ENCODE assay signal across 26 cellular contexts in the genomic region with DNA sequence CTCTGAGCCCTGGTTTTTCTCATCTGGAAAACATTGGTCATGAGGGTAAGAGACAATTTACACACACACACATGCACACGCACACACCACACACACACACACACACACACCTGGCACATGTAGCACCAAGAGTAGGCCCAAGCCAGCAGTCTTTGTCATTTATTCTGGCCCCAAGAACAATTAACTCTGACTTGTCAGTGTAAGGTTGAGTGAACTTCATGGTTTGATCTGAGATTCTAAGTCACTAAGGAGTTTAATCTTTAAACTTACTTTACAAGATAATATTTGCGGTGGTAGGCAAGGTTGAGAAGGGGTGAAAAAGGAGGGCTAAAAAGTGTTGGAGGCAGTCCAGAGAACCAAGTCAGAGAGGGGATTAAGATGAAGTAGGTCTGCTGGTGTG. TPM values are rescaled to one million over a fixed set of nuclear protein-coding genes. Genes with fewer than 3 reads are reported as not detected.
DNase-seq lines count a peak whose midpoint lies in the region; ATAC-seq, FAIRE-seq and TF ChIP-seq lines count a peak whose summit lies in the region.
"Had no signal": no experiment of that assay in that cellular context is flagged by ENCODE, and none has a peak within 500 bp of the region (broad histone marks: within the 10 kb centered on the region; RNA-seq: fewer than 3 reads in every experiment).

No MANE protein-coding gene starts in this region.

- no peak overlapping the region for H3K4me3 ChIP-seq in Loucy (ENCODE audit: low read length, poor library complexity, severe bottlenecking)
- H3K4me3 ChIP-seq in kidney (ENCODE audit: low read length in 2 of 2) = no peak overlapping the region
- no peak overlapping the region for H3K4me3 ChIP-seq in retinal pigment epithelial cell (ENCODE audit: low read length)
- H3K4me3 ChIP-seq: A549; BLaER1 treated with 17β-estradiol and CSF1 and Interleukin-3, amounts not matched to agents 10 nM and 100 nM; MG63 had no signal

- H3K9me2 ChIP-seq in Loucy (replicated peaks; ENCODE audit: low read depth, low read length) = no peaks in the 10 kb centered on the region
- H3K9me2 ChIP-seq: SK-N-SH had no signal

- H3K36me3 ChIP-seq in Loucy (ENCODE audit: insufficient read depth, low read length) = no peaks in the 10 kb centered on the region
- H3K36me3 ChIP-seq in kidney (ENCODE audit: control insufficient read depth in 1 of 2, insufficient read depth in 2 of 2, low read length in 2 of 2) = no peaks in the 10 kb centered on the region
- H3K36me3 ChIP-seq: BLaER1 treated with 17β-estradiol and CSF1 and Interleukin-3, amounts not matched to agents 10 nM and 100 nM; MG63 had no signal

- no peaks in the 10 kb centered on the region for H3K27me3 ChIP-seq in Loucy (ENCODE audit: insufficient read depth, low read length, poor library complexity, severe bottlenecking)
- H3K27me3 ChIP-seq: BLaER1 treated with 17β-estradiol and CSF1 and Interleukin-3, amounts not matched to agents 10 nM and 100 nM; MG63 had no signal

- H3K9me3 ChIP-seq in Loucy (ENCODE audit: insufficient read depth, low read depth, low read length) = 0 out of 2 replicates have a peak, but pooled peaks cover 5% of the 10 kb centered on the region
- H3K9me3 ChIP-seq in kidney (ENCODE audit: control insufficient read depth in 1 of 2, low read length in 2 of 2) = no peaks in the 10 kb centered on the region
- H3K9me3 ChIP-seq: MG63 had no signal

- peak overlapping the region; percentile 20 to 30 for H3K27ac ChIP-seq in kidney (ENCODE audit: low read depth in 2 of 2, low read length in 2 of 2)
- H3K27ac ChIP-seq: BLaER1 treated with 17β-estradiol and CSF1 and Interleukin-3, amounts not matched to agents 10 nM and 100 nM had no signal

- H3K9ac ChIP-seq in Loucy (ENCODE audit: low read depth, low read length, poor library complexity, severe bottlenecking) = no peak overlapping the region
- no peak overlapping the region for H3K9ac ChIP-seq in kidney (ENCODE audit: low read length in 2 of 2)
- H3K9ac ChIP-seq: BLaER1 treated with 17β-estradiol and CSF1 and Interleukin-3, amounts not matched to agents 10 nM and 100 nM; SK-N-SH had no signal

- H3K4me2 ChIP-seq in Loucy (ENCODE audit: low read depth, low read length, poor library complexity, severe bottlenecking) = no peak overlapping the region
- H3K4me2 ChIP-seq: SK-N-SH had no signal

- ATAC-seq in GM21381 (IDR thresholded peaks at IDR 0.05; ENCODE audit: unreplicated experiment) = no peak
- ATAC-seq: CD8-positive, alpha-beta T cell had no signal

- TF ChIP-seq CTCF in Loucy (conservative IDR thresholded peaks at IDR 0.05; ENCODE audit: low read length) = no peak
- TF ChIP-seq CTCF in kidney (IDR thresholded peaks at IDR 0.05; ENCODE audit: borderline replicate concordance, extremely low read depth, insufficient read depth) = no peak
- TF ChIP-seq CTCF in retinal pigment epithelial cell (conservative IDR thresholded peaks at IDR 0.05; ENCODE audit: low read depth, low read length) = no peak

- peak overlapping the region; percentile 8; the same call in 1 of the 2 replicates for H2AFZ ChIP-seq in Loucy (ENCODE audit: low read length)

- in situ Hi-C loops in Caki2 (cut with HindIII; ENCODE audit: low pct_unique_long_range_greater_than_20kb, low sequenced_read_pairs) = no loop called here

- H3F3A ChIP-seq in Loucy (ENCODE audit: low read depth) = no peaks in the 10 kb centered on the region

- intact Hi-C loops in kidney (cut with DNase I) = no loop called here

- no peaks in the 10 kb centered on the region for H4K20me1 ChIP-seq in Loucy (ENCODE audit: insufficient read depth, low read length, poor library complexity, severe bottlenecking)
- H4K20me1 ChIP-seq: BLaER1 treated with 17β-estradiol and CSF1 and Interleukin-3, amounts not matched to agents 10 nM and 100 nM had no signal

- peak; percentile 81 for DNase-seq in Caki2 (ENCODE audit: low read depth)
- no peak for DNase-seq in kidney
- peak; percentile 81 for DNase-seq in retinal pigment epithelial cell (ENCODE audit: low read depth)
- DNase-seq in HK-2 (ENCODE audit: unreplicated experiment) = no peak
- DNase-seq in RKO (ENCODE audit: low spot score) = no peak
- DNase-seq: CD8-positive, alpha-beta T cell; HFFc6; Karpas-422; MG63; NCI-H1092; NCI-H1436 treated with DMSO at 0.1 percent for 48 hours; NCI-H2029 treated with DMSO at 0.1 percent for 48 hours; NCI-H2171; NCI-H446 treated with DMSO at 0.1 percent for 48 hours; NCI-H69; RPMI8226; SHP77 treated with DMSO at 0.1 percent for 48 hours; SK-N-SH had no signal

- FAIRE-seq in kidney (lab: Jason Lieb, UNC) = no peak
- FAIRE-seq: A549, D721Med, H54 had no signal

- H3K4me1 ChIP-seq in Loucy (ENCODE audit: insufficient read depth, low read length, poor library complexity, severe bottlenecking) (peaks cover 48% of the 10 kb centered on the region), kidney (ENCODE audit: control insufficient read depth in 1 of 2, insufficient read depth in 1 of 2, low read depth in 1 of 2, low read length in 2 of 2) (peaks cover 3% of the 10 kb centered on the region in 2 donors)

- H3K79me2 ChIP-seq in Loucy (ENCODE audit: insufficient read depth, low read length) = no peaks in the 10 kb centered on the region

RNA-seq across cellular contexts. Expression of gene MMP20, which starts 44.0 kb away (rescaled TPM):
- not detected in 2 replicates for total RNA-seq in Caki2 (2014; rRNA removed; shearing (Covaris generic); ENCODE audit: low replicate concordance)
- not detected for total RNA-seq in kidney
- not detected for polyA plus RNA-seq in kidney (ENCODE audit: insufficient read depth, low read depth, low replicate concordance)
- total RNA-seq: CD8-positive, alpha-beta T cell; HFFc6; HT1080 had no signal
- polyA plus RNA-seq: A549, IgD-negative memory B cell, SK-N-SH had no signal

RNA-seq across cellular contexts. Expression of gene MMP7, which starts 50.5 kb away (rescaled TPM):
- 1,017 and 1,188 TPM in 2 replicates for total RNA-seq in Caki2 (2014; rRNA removed; shearing (Covaris generic); ENCODE audit: low replicate concordance)
- 1,380 TPM for total RNA-seq in kidney
- 101 TPM for polyA plus RNA-seq in kidney (ENCODE audit: insufficient read depth, low read depth, low replicate concordance)
- total RNA-seq: CD8-positive, alpha-beta T cell; HFFc6; HT1080 had no signal
- polyA plus RNA-seq: IgD-negative memory B cell had no signal

Comparison
In these comparisons a context has a peak if more than half of its experiments do, and no peak if none do; other contexts are left out.
1. DNase-seq: peak in Caki2 (single experiment) and retinal pigment epithelial cell (single experiment); none in kidney (single experiment), HK-2 (single experiment) and RKO (single experiment).